Comparison of ENCODE assay signal across 12 cellular contexts in genomic region chr3:194204793-194205065, GRCh38.
DNase-seq lines count a peak whose midpoint lies in the region; ATAC-seq, FAIRE-seq and TF ChIP-seq lines count a peak whose summit lies in the region.
"Had no signal": no experiment of that assay in that cellular context is flagged by ENCODE, and none has a peak within 500 bp of the region (broad histone marks: within the 10 kb centered on the region; RNA-seq: fewer than 3 reads in every experiment).

No MANE protein-coding gene starts in this region.

- POLR2A ChIA-PET in activated CD8-positive, alpha-beta T cell treated with anti-CD3 and anti-CD28 coated beads for 36 hours (lab: Charles Lee): no interaction called here

- peak overlapping the region; percentile 37 for H3K4me3 ChIP-seq in iPS-20b (ENCODE audit: low read length)
- peak overlapping the region in 1 of 3 donors; percentile 17 for H3K4me3 ChIP-seq in thyroid gland (replicated peaks in 1 of 3)
- no peak overlapping the region for H3K4me3 ChIP-seq in small intestine (ENCODE audit: low read depth in 1 of 2, low read length in 2 of 2)
- H3K4me3 ChIP-seq: SJCRH30 had no signal

- WGBS in thyroid gland, 2 donors: 55% methylated on average over 11 of the region's 11 CpGs
- 66 to 91% (median 81%) methylated on average over 11 of the region's 11 CpGs for WGBS in small intestine, 3 donors

- peaks cover 49% of the 10 kb centered on the region for H3K27me3 ChIP-seq in iPS-20b (ENCODE audit: insufficient read depth, low read length)
- no peaks in the 10 kb centered on the region for H3K27me3 ChIP-seq in thyroid gland
- H3K27me3 ChIP-seq in small intestine (ENCODE audit: control insufficient read depth in 2 of 2, insufficient read depth in 2 of 2, low read length in 2 of 2): peaks cover 0 to 2% of the 10 kb centered on the region in 2 donors
- H3K27me3 ChIP-seq: SJCRH30 had no signal

- H3K36me3 ChIP-seq in iPS-20b (ENCODE audit: insufficient read depth, low read depth, low read length): no peaks in the 10 kb centered on the region
- no peaks in the 10 kb centered on the region for H3K36me3 ChIP-seq in thyroid gland
- H3K36me3 ChIP-seq in small intestine (ENCODE audit: control insufficient read depth in 2 of 2, insufficient read depth in 2 of 2, low read length in 2 of 2): no peaks in the 10 kb centered on the region
- H3K36me3 ChIP-seq: SJCRH30 had no signal

- peak overlapping the region; percentile 52 for H3K4me3 Mint-ChIP-seq in activated T-cell treated with anti-CD3 and anti-CD28 coated beads, Interleukin-2, amount 50 U/mL, for 24 hours
- peak overlapping the region; percentile 50 for H3K4me3 Mint-ChIP-seq in activated CD8-positive, alpha-beta T cell treated with anti-CD3 and anti-CD28 coated beads for 36 hours

- DNase-seq in activated T-cell treated with anti-CD3 and anti-CD28 coated beads, Interleukin-2, amount 50 U/mL, for 24 hours: no peak
- no peak for DNase-seq in activated T-cell treated with anti-CD3 and anti-CD28 coated beads, Interleukin-2, amount 50 U/mL, for 48 hours
- no peak for DNase-seq in activated CD8-positive, alpha-beta T cell treated with anti-CD3 and anti-CD28 coated beads for 36 hours
- DNase-seq in thyroid gland (peak; percentile 49 to 55), small intestine (no peak), NCI-H1694 (lab: John Stamatoyannopoulos, UW) (no peak)
- DNase-seq in stimulated activated CD8-positive, alpha-beta memory T cell treated with anti-CD3 and anti-CD28 coated beads, Interleukin-4, amount 100 ng/mL, for 48 hours: no peak
- DNase-seq: AML-193, NCI-H1436, SJCRH30 had no signal

- H3K9me3 ChIP-seq in iPS-20b (ENCODE audit: insufficient read depth, low read depth, low read length) (no peaks in the 10 kb centered on the region), thyroid gland (no peaks in the 10 kb centered on the region), small intestine (ENCODE audit: control insufficient read depth, low read depth) (no peaks in the 10 kb centered on the region)
- H3K9me3 ChIP-seq: SJCRH30 had no signal

- ATAC-seq in activated CD8-positive, alpha-beta T cell treated with anti-CD3 and anti-CD28 coated beads for 36 hours: no peak

- H3K27me3 Mint-ChIP-seq in activated T-cell treated with anti-CD3 and anti-CD28 coated beads, Interleukin-2, amount 50 U/mL, for 24 hours: peaks cover 53% of the 10 kb centered on the region
- peaks cover 46% of the 10 kb centered on the region for H3K27me3 Mint-ChIP-seq in activated CD8-positive, alpha-beta T cell treated with anti-CD3 and anti-CD28 coated beads for 36 hours

- H3K27ac ChIP-seq in iPS-20b (ENCODE audit: low read length) (no peak overlapping the region), thyroid gland (peak overlapping the region; percentile 66 to 86 (median 72)), small intestine (ENCODE audit: low read depth in 1 of 2, low read length in 1 of 2) (no peak overlapping the region)
- H3K27ac ChIP-seq: SJCRH30 had no signal

- CTCF ChIA-PET in activated CD8-positive, alpha-beta T cell treated with anti-CD3 and anti-CD28 coated beads for 36 hours (lab: Charles Lee): no interaction called here

- no peaks in the 10 kb centered on the region for H3K36me3 Mint-ChIP-seq in activated T-cell treated with anti-CD3 and anti-CD28 coated beads, Interleukin-2, amount 50 U/mL, for 24 hours (ENCODE audit: low read depth)
- no peaks in the 10 kb centered on the region for H3K36me3 Mint-ChIP-seq in activated CD8-positive, alpha-beta T cell treated with anti-CD3 and anti-CD28 coated beads for 36 hours (ENCODE audit: low read depth)

- no peak for FAIRE-seq in small intestine (lab: Jason Lieb, UNC)
- FAIRE-seq: islet of Langerhans had no signal

- no peak overlapping the region for H3K27ac Mint-ChIP-seq in activated T-cell treated with anti-CD3 and anti-CD28 coated beads, Interleukin-2, amount 50 U/mL, for 24 hours
- H3K27ac Mint-ChIP-seq in activated CD8-positive, alpha-beta T cell treated with anti-CD3 and anti-CD28 coated beads for 36 hours: no peak overlapping the region

- TF ChIP-seq CTCF in activated CD8-positive, alpha-beta T cell treated with anti-CD3 and anti-CD28 coated beads for 36 hours (IDR thresholded peaks at IDR 0.05): no peak
- TF ChIP-seq CTCF in thyroid gland (IDR thresholded peaks at IDR 0.05): no peak

- intact Hi-C loops in activated CD8-positive, alpha-beta T cell treated with anti-CD3 and anti-CD28 coated beads for 36 hours (cut with micrococcal nuclease): no loop called here
- intact Hi-C loops in thyroid gland (cut with DNase I): no loop called here

- H3K9me3 Mint-ChIP-seq in activated T-cell treated with anti-CD3 and anti-CD28 coated beads, Interleukin-2, amount 50 U/mL, for 24 hours: no peaks in the 10 kb centered on the region
- H3K9me3 Mint-ChIP-seq in activated CD8-positive, alpha-beta T cell treated with anti-CD3 and anti-CD28 coated beads for 36 hours: no peaks in the 10 kb centered on the region

- H3K4me1 Mint-ChIP-seq in activated T-cell treated with anti-CD3 and anti-CD28 coated beads, Interleukin-2, amount 50 U/mL, for 24 hours (ENCODE audit: low read depth): peaks cover 15% of the 10 kb centered on the region
- peaks cover 8% of the 10 kb centered on the region for H3K4me1 Mint-ChIP-seq in activated CD8-positive, alpha-beta T cell treated with anti-CD3 and anti-CD28 coated beads for 36 hours (ENCODE audit: low read depth)

- H3K9ac ChIP-seq in iPS-20b (ENCODE audit: low read depth, low read length): 0 out of 2 replicates have a peak overlapping the region, but pooled peaks have one; percentile 21

- peaks cover 10% of the 10 kb centered on the region for H3K4me1 ChIP-seq in iPS-20b (ENCODE audit: insufficient read depth, low read length)
- H3K4me1 ChIP-seq in thyroid gland: peaks cover 35 to 60% of the 10 kb centered on the region in 2 donors
- H3K4me1 ChIP-seq in small intestine (ENCODE audit: control insufficient read depth in 2 of 2, insufficient read depth in 1 of 2, low read depth in 1 of 2, low read length in 1 of 2): no peaks in the 10 kb centered on the region

- TF ChIP-seq POLR2A in thyroid gland (IDR thresholded peaks at IDR 0.05): no peak

Comparison
In these comparisons a context has a peak if more than half of its experiments do, and no peak if none do; other contexts are left out.
1. DNase-seq: peak in thyroid gland (2 of 2); none in activated T-cell treated with anti-CD3 and anti-CD28 coated beads, Interleukin-2, amount 50 U/mL, for 24 hours (single experiment), activated T-cell treated with anti-CD3 and anti-CD28 coated beads, Interleukin-2, amount 50 U/mL, for 48 hours (0 of 2), activated CD8-positive, alpha-beta T cell treated with anti-CD3 and anti-CD28 coated beads for 36 hours (single experiment), small intestine (single experiment), NCI-H1694 (single experiment) and stimulated activated CD8-positive, alpha-beta memory T cell treated with anti-CD3 and anti-CD28 coated beads, Interleukin-4, amount 100 ng/mL, for 48 hours (single experiment).
2. H3K27ac ChIP-seq: peak in thyroid gland (3 of 3); none in iPS-20b (single experiment) and small intestine (0 of 2).